In genomic region chr1:171727778-171728177, GRCh38 we compare ENCODE assay signal across 19 cellular contexts.
"Had no signal": no experiment of that assay in that cellular context is flagged by ENCODE, and none has a peak within 500 bp of the region (broad histone marks: within the 10 kb centered on the region; RNA-seq: fewer than 3 reads in every experiment).

No MANE protein-coding gene starts in this region.

- H3K9me3 ChIP-seq: pancreas had no signal

- H3K4me3 ChIP-seq: pancreas, tibial nerve, uterus had no signal

- H3K4me1 ChIP-seq: foreskin keratinocyte, pancreas, uterus had no signal

- H3K27ac ChIP-seq: foreskin keratinocyte, pancreas, tibial nerve, uterus, WERI-Rb-1 had no signal

- H3K27me3 ChIP-seq: foreskin keratinocyte, pancreas, tibial nerve, uterus had no signal

- H3K36me3 ChIP-seq: pancreas, uterus had no signal

- ATAC-seq: activated CD8-positive, alpha-beta T cell treated with anti-CD3 and anti-CD28 coated beads for 36 hours; activated naive CD8-positive, alpha-beta T cell treated with anti-CD3 and anti-CD28 coated beads, Interleukin-2, amount 50 U/mL, for 24 hours; foreskin keratinocyte; right cardiac atrium had no signal

- DNase-seq: activated CD4-positive, alpha-beta T cell treated with anti-CD3 and anti-CD28 coated beads, Interleukin-2, amount 10 ng/mL, durations not matched to agents 7 days and 5 days; activated CD4-positive, CD25-positive, alpha-beta regulatory T cell treated with anti-CD3 and anti-CD28 coated beads, Interleukin-2, amount 50 U/mL, for 72 hours; activated CD8-positive, alpha-beta T cell treated with anti-CD3 and anti-CD28 coated beads for 36 hours; activated gamma-delta T cell; activated naive CD4-positive, alpha-beta T cell treated with anti-CD3 and anti-CD28 coated beads, Interleukin-2, amount 50 U/mL, for 16 hours; activated naive CD8-positive, alpha-beta T cell treated with anti-CD3 and anti-CD28 coated beads, Interleukin-2, amount 50 U/mL, for 24 hours; aorta; dermis blood vessel endothelial cell; effector CD8-positive, alpha-beta T cell; foreskin keratinocyte; hippocampal formation; midbrain; nephron progenitor cell; pancreas; right cardiac atrium; stimulated activated CD4-positive, alpha-beta T cell treated with anti-CD3 and anti-CD28 coated beads, Interleukin-1b, Interleukin-23, amount 100 ng/mL, for 48 hours; uterus; WERI-Rb-1 had no signal
